14 cellular contexts compared by ENCODE assay signal in genomic region chr3:186520436-186520835, GRCh38.
"Had no signal": no experiment of that assay in that cellular context is flagged by ENCODE, and none has a peak within 500 bp of the region (broad histone marks: within the 10 kb centered on the region; RNA-seq: fewer than 3 reads in every experiment).

No MANE protein-coding gene starts in this region.

- H3K4me3 Mint-ChIP-seq: nephron progenitor cell; stimulated activated naive CD8-positive, alpha-beta T cell treated with anti-CD3 and anti-CD28 coated beads, Interleukin-15, Interleukin-2, amounts not matched to agents 100 ng/mL and 50 ng/mL, for 24 hours; T-cell had no signal

- H3K27me3 ChIP-seq: upper lobe of right lung had no signal

- H3K27ac ChIP-seq: esophagus squamous epithelium, lower lobe of right lung, psoas muscle, upper lobe of right lung, VCaP had no signal

- H3K27ac Mint-ChIP-seq: nephron progenitor cell; stimulated activated naive CD8-positive, alpha-beta T cell treated with anti-CD3 and anti-CD28 coated beads, Interleukin-15, Interleukin-2, amounts not matched to agents 100 ng/mL and 50 ng/mL, for 24 hours had no signal

- H3K4me3 ChIP-seq: esophagus squamous epithelium, lower lobe of right lung, psoas muscle, upper lobe of right lung had no signal

- H3K36me3 ChIP-seq: esophagus squamous epithelium, lower lobe of right lung, upper lobe of right lung had no signal

- H3K4me1 ChIP-seq: esophagus squamous epithelium, lower lobe of right lung, psoas muscle, upper lobe of right lung had no signal

- H3K9me3 ChIP-seq: psoas muscle, upper lobe of right lung had no signal

- DNase-seq: activated CD4-positive, alpha-beta T cell treated with anti-CD3 and anti-CD28 coated beads for 48 hours; activated CD8-positive, alpha-beta memory T cell treated with anti-CD3 and anti-CD28 coated beads for 24 hours; esophagus squamous epithelium; foreskin fibroblast; glutamatergic neuron; left cardiac atrium; lower lobe of right lung; nephron progenitor cell; psoas muscle; T-cell; upper lobe of right lung had no signal

- ATAC-seq: left cardiac atrium, lower lobe of right lung, psoas muscle, sciatic nerve, T-cell, upper lobe of right lung had no signal

- H3K9me3 Mint-ChIP-seq: T-cell had no signal

- H3K36me3 Mint-ChIP-seq: T-cell had no signal

- H3K27me3 Mint-ChIP-seq: stimulated activated naive CD8-positive, alpha-beta T cell treated with anti-CD3 and anti-CD28 coated beads, Interleukin-15, Interleukin-2, amounts not matched to agents 100 ng/mL and 50 ng/mL, for 24 hours; T-cell had no signal
